ENCODE assay signal across 6 cellular contexts in the genomic region with DNA sequence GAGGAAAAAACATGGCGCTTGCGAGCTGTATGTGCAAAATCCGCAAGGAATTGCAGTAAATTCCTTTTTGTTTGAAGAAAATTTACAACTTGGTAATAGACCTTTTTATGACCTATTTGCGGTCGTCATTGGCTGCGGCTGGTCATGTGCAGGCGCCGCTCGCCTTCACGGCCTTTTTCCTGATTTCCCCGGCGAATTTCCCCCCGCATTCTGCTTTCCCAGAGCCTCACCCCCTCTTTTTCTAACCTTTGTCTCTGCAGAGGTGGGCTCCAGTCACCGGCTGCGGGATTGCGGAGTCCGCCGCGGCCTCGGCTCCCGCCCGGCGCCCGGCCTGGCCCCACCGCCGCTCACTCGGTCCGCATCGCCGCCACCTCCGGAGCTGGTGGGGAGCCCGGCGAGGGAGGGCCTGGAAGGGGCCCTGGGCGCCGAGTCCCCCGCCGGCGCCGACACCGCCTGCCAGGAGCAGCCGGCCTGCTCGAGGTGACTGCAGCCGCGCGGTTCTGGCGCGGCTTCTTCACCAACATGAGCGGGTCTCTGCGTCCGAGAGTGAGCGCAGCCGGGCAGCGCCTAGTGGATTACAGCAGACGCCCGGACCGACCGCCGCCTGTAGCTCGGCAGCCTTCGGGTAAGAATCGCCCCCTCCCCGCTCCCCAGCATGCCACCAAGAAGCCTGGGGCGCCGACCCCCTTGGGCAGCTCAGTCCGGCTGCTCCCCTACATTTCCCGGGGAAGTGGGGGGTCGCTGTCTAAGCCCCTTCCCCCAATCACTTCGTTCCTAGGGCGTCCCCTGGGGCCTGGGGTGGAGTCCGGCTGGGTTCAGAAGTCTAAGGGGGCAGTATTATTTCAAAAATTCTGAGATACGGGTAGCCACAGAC. TPM values are rescaled to one million over a fixed set of nuclear protein-coding genes. Genes with fewer than 3 reads are reported as not detected.
DNase-seq lines count a peak whose midpoint lies in the region; ATAC-seq, FAIRE-seq and TF ChIP-seq lines count a peak whose summit lies in the region.

No MANE protein-coding gene starts in this region.

- H3K9me3 ChIP-seq in HAP-1 (no peaks in the 10 kb centered on the region), astrocyte (ENCODE audit: insufficient read depth, low read depth, low read length) (peaks cover 6% of the 10 kb centered on the region)

- TF ChIP-seq CTCF in astrocyte (IDR thresholded peaks at IDR 0.05; ENCODE audit: insufficient read depth, low read depth, low read length) = no peak
- TF ChIP-seq CTCF in omental fat pad (IDR thresholded peaks at IDR 0.05) = no peak

- no peaks in the 10 kb centered on the region for H3K27me3 ChIP-seq in HAP-1 (ENCODE audit: low read depth)
- peaks cover 95% of the 10 kb centered on the region for H3K27me3 ChIP-seq in astrocyte (ENCODE audit: insufficient read depth, low read length)

- H3K36me3 ChIP-seq in HAP-1 (replicated peaks) (no peaks in the 10 kb centered on the region), astrocyte (ENCODE audit: insufficient read depth, low read length) (no peaks in the 10 kb centered on the region)

- peaks cover 40% of the 10 kb centered on the region for H3K9me3 Mint-ChIP-seq in astrocyte (ENCODE audit: unreplicated experiment)

- H2AFZ ChIP-seq in astrocyte (ENCODE audit: low read depth, low read length) = peak overlapping the region; percentile 59

- H3K36me3 Mint-ChIP-seq in astrocyte (ENCODE audit: low read depth, unreplicated experiment) = peaks cover 2% of the 10 kb centered on the region

- H3K4me2 ChIP-seq in astrocyte (ENCODE audit: low read length) = peak overlapping the region; percentile 76

- in situ Hi-C loops in HAP-1 (cut with MboI; ENCODE audit: low sequenced_read_pairs) = loop anchor here (5.0 kb wide), 1 partner anchor 321 kb away; no protein-coding TSS in a partner anchor

- H3K4me3 Mint-ChIP-seq in astrocyte (ENCODE audit: unreplicated experiment) = peak overlapping the region; percentile 82

- no peak overlapping the region for H3K9ac ChIP-seq in astrocyte (ENCODE audit: low read length)

- H3K79me2 ChIP-seq in astrocyte (ENCODE audit: insufficient read depth, low read length) = no peaks in the 10 kb centered on the region

- H3K4me1 Mint-ChIP-seq in astrocyte (ENCODE audit: low read depth, unreplicated experiment) = no peaks in the 10 kb centered on the region

- no peak overlapping the region for H3K27ac Mint-ChIP-seq in astrocyte (ENCODE audit: unreplicated experiment)

- DNase-seq in HAP-1 (ENCODE audit: low spot score in 2 of 2) = peak; percentile 66 to 68
- no peak for DNase-seq in astrocyte (ENCODE audit: low read depth)
- DNase-seq in omental fat pad (ENCODE audit: low spot score) = no peak
- DNase-seq in SIG-M5 (lab: John Stamatoyannopoulos, UW) = no peak
- DNase-seq in mucosa of gallbladder (ENCODE audit: low spot score) = no peak

- ATAC-seq in omental fat pad (ENCODE audit: low FRiP score) = peak; percentile 49
- ATAC-seq in HG03571 (IDR thresholded peaks at IDR 0.05; ENCODE audit: unreplicated experiment) = no peak

- H3K27me3 Mint-ChIP-seq in astrocyte (ENCODE audit: low read depth, unreplicated experiment) = peaks cover 92% of the 10 kb centered on the region

- H3K27ac ChIP-seq in astrocyte (ENCODE audit: low read depth, low read length) = no peak overlapping the region

- no peak for FAIRE-seq in astrocyte (lab: Jason Lieb, UNC)

- H4K20me1 ChIP-seq in astrocyte (ENCODE audit: insufficient read depth, low read length) = no peaks in the 10 kb centered on the region

- H3K4me1 ChIP-seq in HAP-1 (peaks cover 26% of the 10 kb centered on the region), astrocyte (ENCODE audit: insufficient read depth, low read length) (peaks cover 8% of the 10 kb centered on the region)

- peak overlapping the region; percentile 64 for H3K4me3 ChIP-seq in HAP-1
- H3K4me3 ChIP-seq in astrocyte (ENCODE audit: insufficient read depth, low read depth, low read length) = peak overlapping the region; percentile 31

RNA-seq across cellular contexts. Expression of a gene that starts 7.1 kb away (rescaled TPM):
- total RNA-seq in astrocyte = not detected in 2 replicates
- total RNA-seq in omental fat pad = 10 to 100 TPM in 1 of 4 donors, 1 to 10 TPM in 3; 3.7 to 24.6 (median 7.6) TPM
- total RNA-seq in mucosa of gallbladder = 1.7 TPM

RNA-seq across cellular contexts. Expression of a gene that starts 14.1 kb away (rescaled TPM):
- total RNA-seq in astrocyte (not detected in 2 replicates), omental fat pad (1 to 10 TPM in 3 of 4 donors, under 1 TPM in 1; 0.95 to 2.6 (median 1.7) TPM), mucosa of gallbladder (0.66 TPM)

RNA-seq across cellular contexts. Expression of a gene that starts 14.7 kb away (rescaled TPM):
- not detected in 2 replicates for total RNA-seq in astrocyte
- 10 to 100 TPM in 1 of 4 donors, 1 to 10 TPM in 3; 1.0 to 14.2 (median 1.9) TPM for total RNA-seq in omental fat pad
- 1.0 TPM for total RNA-seq in mucosa of gallbladder

RNA-seq across cellular contexts. Expression of a gene that starts 20.0 kb away (rescaled TPM):
- total RNA-seq in astrocyte (not detected in 2 replicates), omental fat pad (1 to 10 TPM in 1 of 4 donors, under 1 TPM in 2, not detected in 1; 0.56 to 1.1 (median 0.56) TPM), mucosa of gallbladder (not detected)

RNA-seq across cellular contexts. Expression of a gene that starts 20.5 kb away (rescaled TPM):
- total RNA-seq in astrocyte (not detected in 2 replicates), omental fat pad (10 to 100 TPM in 1 of 4 donors, 1 to 10 TPM in 2, under 1 TPM in 1; 0.65 to 15.8 (median 2.8) TPM), mucosa of gallbladder (3.2 TPM)

Comparison
In these comparisons a context has a peak if more than half of its experiments do, and no peak if none do; other contexts are left out.
1. DNase-seq: peak in HAP-1 (2 of 2); none in astrocyte (single experiment), omental fat pad (single experiment), SIG-M5 (single experiment) and mucosa of gallbladder (single experiment).